In the genomic region with DNA sequence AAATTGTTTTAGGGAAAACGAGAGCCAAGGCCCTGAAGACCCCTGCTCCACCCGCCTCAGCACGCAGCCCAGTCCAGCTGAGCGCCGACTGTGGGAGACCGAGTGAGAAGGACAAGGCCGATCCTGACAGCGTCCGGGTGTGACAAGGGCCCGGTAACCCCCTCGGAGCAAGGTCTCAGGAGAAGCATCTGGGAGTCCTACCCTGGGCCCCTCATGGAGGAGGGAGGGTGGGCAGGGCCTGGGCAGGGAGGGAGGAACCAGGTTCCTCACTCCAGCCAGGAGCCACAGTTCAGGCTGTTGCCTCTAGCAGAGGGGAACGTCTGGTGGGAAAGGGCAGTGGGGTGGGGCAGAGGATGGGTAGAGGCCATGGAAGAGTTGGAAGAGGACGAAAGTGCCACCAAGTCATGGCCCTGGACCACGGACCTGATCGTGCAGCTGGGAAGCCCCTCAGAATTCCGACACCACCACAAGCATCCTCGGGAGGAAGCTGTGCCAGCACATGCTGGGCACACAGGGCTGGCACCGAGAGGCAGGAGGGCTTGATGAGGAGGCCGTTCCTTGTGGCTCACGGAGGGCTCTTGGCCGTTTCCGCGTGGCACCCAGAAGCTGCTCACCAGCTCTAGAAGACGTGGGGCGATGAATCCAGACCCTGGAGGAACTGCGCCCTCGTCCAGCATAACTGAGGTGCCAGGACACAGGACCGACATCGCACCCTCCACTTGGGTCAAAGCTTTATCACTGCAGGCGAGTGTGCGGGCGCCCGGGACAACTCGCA, we compare ENCODE assay signal across 1 cellular context.
TF ChIP-seq lines count a peak whose summit lies in the region.

No MANE protein-coding gene starts in this region.

TF ChIP-seq in H1, 55 proteins besides CTCF, POLR2A, EP300 and RAD21:
- TF ChIP-seq CHD1 (IDR thresholded peaks at IDR 0.05; ENCODE audit: low read depth, low read length) (no peak), FOSL1 (IDR thresholded peaks at IDR 0.05; ENCODE audit: insufficient read depth, low read depth, low read length) (no peak), SRF (IDR thresholded peaks at IDR 0.05; ENCODE audit: low read depth, low read length) (no peak), RFX5 (IDR thresholded peaks at IDR 0.05; ENCODE audit: borderline replicate concordance, low read depth, low read length) (no peak), TAF7 (optimal IDR thresholded peaks at IDR 0.05; ENCODE audit: borderline replicate concordance, low read depth, low read length) (no peak)
- TF ChIP-seq, protein P1, sequence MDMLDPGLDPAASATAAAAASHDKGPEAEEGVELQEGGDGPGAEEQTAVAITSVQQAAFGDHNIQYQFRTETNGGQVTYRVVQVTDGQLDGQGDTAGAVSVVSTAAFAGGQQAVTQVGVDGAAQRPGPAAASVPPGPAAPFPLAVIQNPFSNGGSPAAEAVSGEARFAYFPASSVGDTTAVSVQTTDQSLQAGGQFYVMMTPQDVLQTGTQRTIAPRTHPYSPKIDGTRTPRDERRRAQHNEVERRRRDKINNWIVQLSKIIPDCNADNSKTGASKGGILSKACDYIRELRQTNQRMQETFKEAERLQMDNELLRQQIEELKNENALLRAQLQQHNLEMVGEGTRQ (IDR thresholded peaks at IDR 0.05; ENCODE audit: low read length): no peak
- TF ChIP-seq, protein P2, sequence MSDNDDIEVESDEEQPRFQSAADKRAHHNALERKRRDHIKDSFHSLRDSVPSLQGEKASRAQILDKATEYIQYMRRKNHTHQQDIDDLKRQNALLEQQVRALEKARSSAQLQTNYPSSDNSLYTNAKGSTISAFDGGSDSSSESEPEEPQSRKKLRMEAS (IDR thresholded peaks at IDR 0.05): no peak
TF ChIP-seq in H1: peak in this region for 0.
